In genomic region chr14:87467578-87467977, GRCh38 we compare ENCODE assay signal across 34 cellular contexts.
"Had no signal": no experiment of that assay in that cellular context is flagged by ENCODE, and none has a peak within 500 bp of the region (broad histone marks: within the 10 kb centered on the region; RNA-seq: fewer than 3 reads in every experiment).

No MANE protein-coding gene starts in this region.

- H3K27ac ChIP-seq: KMS-11 had no signal

- DNase-seq: Kasumi-1, MG63, MM.1S, MV-4-11, NCI-H1048, NCI-H1092, NCI-H1092 treated with DMSO at 0.1 percent for 48 hours, NCI-H1105, NCI-H1105 treated with DMSO at 0.1 percent for 48 hours, NCI-H1417, NCI-H1417 treated with DMSO at 0.1 percent for 48 hours, NCI-H1436, NCI-H1436 treated with DMSO at 0.1 percent for 48 hours, NCI-H146, NCI-H1694, NCI-H1694 treated with DMSO at 0.1 percent for 48 hours, NCI-H187, NCI-H187 treated with DMSO at 0.1 percent for 48 hours, NCI-H1930, NCI-H2029, NCI-H2029 treated with DMSO at 0.1 percent for 48 hours, NCI-H2081, NCI-H2081 treated with DMSO at 0.1 percent for 48 hours, NCI-H2107, NCI-H2171, NCI-H2171 treated with DMSO at 0.1 percent for 48 hours, NCI-H2227 treated with DMSO at 0.1 percent for 48 hours, NCI-H226, NCI-H345, NCI-H446, NCI-H446 treated with DMSO at 0.1 percent for 48 hours, NCI-H510A, NCI-H510A treated with DMSO at 0.1 percent for 48 hours had no signal

- H3K9me3 ChIP-seq: MG63 had no signal

- H3K9ac ChIP-seq: KMS-11 had no signal

- H3K27me3 ChIP-seq: MG63 had no signal

- H3K4me3 ChIP-seq: MG63 had no signal

- H3K36me3 ChIP-seq: MG63 had no signal

- H3K4me2 ChIP-seq: KMS-11 had no signal
